In genomic region chr7:1537631-1538412, GRCh38 we compare ENCODE assay signal across 7 cellular contexts. TPM values are rescaled to one million over a fixed set of nuclear protein-coding genes. Genes with fewer than 3 reads are reported as not detected.
DNase-seq lines count a peak whose midpoint lies in the region; ATAC-seq and TF ChIP-seq lines count a peak whose summit lies in the region.

No MANE protein-coding gene starts in this region.

- H3K36me3 ChIP-seq in osteoblast (ENCODE audit: insufficient read depth, low read length) = peaks cover 14% of the 10 kb centered on the region

- no peak for TF ChIP-seq CTCF in WI38 (IDR thresholded peaks at IDR 0.05; ENCODE audit: low read depth, low read length)
- no peak for TF ChIP-seq CTCF in osteoblast (IDR thresholded peaks at IDR 0.05; ENCODE audit: extremely low read depth, low read depth, low read length)

- peak; percentile 96 for DNase-seq in HS-5 (ENCODE audit: low read depth)
- peak; percentile 87 for DNase-seq in glomerular endothelial cell (ENCODE audit: extremely low read depth, low read depth, low spot score)
- DNase-seq in osteoblast (ENCODE audit: insufficient read length, low spot score, missing footprints) = peak; percentile 99
- no peak for DNase-seq in NCI-H187 treated with DMSO at 0.1 percent for 48 hours (lab: John Stamatoyannopoulos, UW)

- H2AFZ ChIP-seq in osteoblast (ENCODE audit: low read length) = no peak overlapping the region

- H3K79me2 ChIP-seq in osteoblast (ENCODE audit: insufficient read depth, low read length) = peaks cover 76% of the 10 kb centered on the region

- H4K20me1 ChIP-seq in osteoblast (ENCODE audit: insufficient read depth, low read length) = peaks cover 3% of the 10 kb centered on the region

- no peaks in the 10 kb centered on the region for H3K27me3 ChIP-seq in osteoblast (ENCODE audit: insufficient read depth, low read length)

- peak overlapping the region; percentile 62 for H3K4me3 ChIP-seq in WI38 (ENCODE audit: low read depth, low read length)
- H3K4me3 ChIP-seq in osteoblast (ENCODE audit: insufficient read depth, low read length) = peak overlapping the region; percentile 78

- peak overlapping the region; percentile 95 for H3K4me2 ChIP-seq in osteoblast (ENCODE audit: insufficient read depth, low read length)

- ATAC-seq in HG03280 (IDR thresholded peaks at IDR 0.05; ENCODE audit: unreplicated experiment) = no peak
- no peak for ATAC-seq in GM21423 (IDR thresholded peaks at IDR 0.05; ENCODE audit: unreplicated experiment)

- peak overlapping the region; percentile 99 for H3K27ac ChIP-seq in osteoblast (ENCODE audit: low read depth, low read length)

- H3K4me1 ChIP-seq in osteoblast (ENCODE audit: insufficient read depth, low read length) = peaks cover 40% of the 10 kb centered on the region

- H3K9me3 ChIP-seq in osteoblast (ENCODE audit: low read depth, low read length) = no peaks in the 10 kb centered on the region

RNA-seq across cellular contexts. Expression of gene MAFK, which starts 7.3 kb away (rescaled TPM):
- 34.9 and 45.1 TPM in 2 replicates for total RNA-seq in glomerular endothelial cell
- total RNA-seq in osteoblast = 19.7 and 21.7 TPM in 2 replicates

RNA-seq across cellular contexts. Expression of gene TMEM184A, which starts 18.2 kb away (rescaled TPM):
- 0.64 and 0.68 TPM in 2 replicates for total RNA-seq in glomerular endothelial cell
- total RNA-seq in osteoblast = under 0.01 TPM in 2 replicates

RNA-seq across cellular contexts. Expression of gene PSMG3, which starts 32.0 kb away (rescaled TPM):
- total RNA-seq in glomerular endothelial cell (32.3 and 45.6 TPM in 2 replicates), osteoblast (32.1 and 38.7 TPM in 2 replicates)

RNA-seq across cellular contexts. Expression of gene INTS1, which starts 33.6 kb away (rescaled TPM):
- total RNA-seq in glomerular endothelial cell (67.0 and 85.4 TPM in 2 replicates), osteoblast (53.0 and 66.2 TPM in 2 replicates)
